26 cellular contexts compared by ENCODE assay signal in the genomic region with DNA sequence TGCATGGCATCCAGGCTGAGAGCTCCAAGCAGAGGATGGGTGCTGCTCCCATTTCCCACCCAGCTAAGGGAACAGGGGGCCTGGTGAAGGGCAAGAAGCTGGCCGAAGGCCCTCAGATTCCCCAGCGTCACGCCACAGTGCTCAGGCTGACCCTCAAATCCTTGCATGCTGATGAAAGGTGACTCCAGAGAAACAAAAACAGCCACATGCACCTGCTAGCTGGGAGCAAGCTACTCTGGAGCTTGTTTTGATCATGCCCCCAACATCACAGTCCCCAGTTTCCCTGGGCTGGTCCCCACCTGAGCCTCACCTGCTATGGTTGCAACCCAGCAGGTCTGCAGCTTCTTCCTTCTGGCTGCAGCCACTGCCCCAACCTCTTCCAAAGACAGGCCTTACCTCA.
"Had no signal": no experiment of that assay in that cellular context is flagged by ENCODE, and none has a peak within 500 bp of the region (broad histone marks: within the 10 kb centered on the region; RNA-seq: fewer than 3 reads in every experiment).

No MANE protein-coding gene starts in this region.

- H3K4me3 ChIP-seq: heart right ventricle, hepatocyte, left lung, lower lobe of right lung, neural progenitor cell, ovary, right atrium auricular region, right lobe of liver, smooth muscle cell, stomach, testis, thyroid gland, transverse colon, upper lobe of left lung had no signal

- H3K27ac ChIP-seq: heart right ventricle, hepatocyte, left lung, lower lobe of right lung, neural progenitor cell, ovary, right atrium auricular region, right lobe of liver, stomach, testis, thyroid gland, transverse colon, upper lobe of left lung had no signal

- H3K36me3 Mint-ChIP-seq: naive thymus-derived CD8-positive, alpha-beta T cell; neural progenitor cell; stimulated activated naive B cell treated with anti-CD40 and anti-IgM and Interleukin-4, amounts not matched to agents 10 μg/mL and 1 μg/mL and 100 μg/mL, for 72 hours had no signal

- H3K27me3 ChIP-seq: heart right ventricle, hepatocyte, left lung, neural progenitor cell, ovary, right atrium auricular region, right lobe of liver, stomach, testis, thyroid gland, transverse colon, upper lobe of left lung had no signal

- H3K9ac ChIP-seq: neural progenitor cell had no signal

- H3K4me1 Mint-ChIP-seq: neural progenitor cell; stimulated activated naive B cell treated with anti-CD40 and anti-IgM and Interleukin-4, amounts not matched to agents 10 μg/mL and 1 μg/mL and 100 μg/mL, for 72 hours had no signal

- H3K27ac Mint-ChIP-seq: naive thymus-derived CD8-positive, alpha-beta T cell; nephron progenitor cell; neural progenitor cell; stimulated activated naive B cell treated with anti-CD40 and anti-IgM and Interleukin-4, amounts not matched to agents 10 μg/mL and 1 μg/mL and 100 μg/mL, for 72 hours had no signal

- H3K4me1 ChIP-seq: left lung, neural progenitor cell, right lobe of liver, testis had no signal

- H2AFZ ChIP-seq: hepatocyte, neural progenitor cell had no signal

- H3K9me3 ChIP-seq: heart right ventricle, left lung, lower lobe of right lung, ovary, right atrium auricular region, right lobe of liver, stomach, testis, thyroid gland, transverse colon, upper lobe of left lung had no signal

- DNase-seq: heart right ventricle; kidney glomerular epithelial cell; left cardiac atrium; left lung; lower lobe of right lung; mammary epithelial cell; mesenchymal stem cell; nephron progenitor cell; ovary; stimulated activated CD4-positive, alpha-beta T cell treated with anti-CD3 and anti-CD28 coated beads, Interleukin-12 subunit alpha, Interleukin-12 subunit beta, amount 100 ng/mL, for 4 hours; stimulated activated CD4-positive, alpha-beta T cell treated with anti-CD3 and anti-CD28 coated beads, Interleukin-15, amount 100 ng/mL, for 24 hours; stimulated activated CD4-positive, alpha-beta T cell treated with anti-CD3 and anti-CD28 coated beads, Interleukin-2, amount 100 ng/mL, for 24 hours; stimulated activated CD4-positive, alpha-beta T cell treated with anti-CD3 and anti-CD28 coated beads, Interleukin-4, amount 100 ng/mL, for 1 hour; stimulated activated naive B cell treated with anti-CD40 and anti-IgM and Interleukin-4, amounts not matched to agents 10 μg/mL and 1 μg/mL and 100 μg/mL, for 72 hours; stimulated activated naive CD8-positive, alpha-beta T cell treated with anti-CD3 and anti-CD28 coated beads, Interleukin-15, Interleukin-2, amounts not matched to agents 100 U/mL and 50 U/mL, for 24 hours; stomach; testis; thyroid gland; transverse colon; upper lobe of left lung had no signal

- H3K4me2 ChIP-seq: hepatocyte, neural progenitor cell, smooth muscle cell had no signal

- ATAC-seq: heart right ventricle; left cardiac atrium; left lung; lower lobe of right lung; naive thymus-derived CD8-positive, alpha-beta T cell; right lobe of liver; stimulated activated naive B cell treated with anti-CD40 and anti-IgM and Interleukin-4, amounts not matched to agents 10 μg/mL and 1 μg/mL and 100 μg/mL, for 72 hours; stimulated activated naive CD8-positive, alpha-beta T cell treated with anti-CD3 and anti-CD28 coated beads, Interleukin-15, Interleukin-2, amounts not matched to agents 100 U/mL and 50 U/mL, for 24 hours had no signal

- H3K27me3 Mint-ChIP-seq: naive thymus-derived CD8-positive, alpha-beta T cell; stimulated activated naive B cell treated with anti-CD40 and anti-IgM and Interleukin-4, amounts not matched to agents 10 μg/mL and 1 μg/mL and 100 μg/mL, for 72 hours had no signal

- H3K9me3 Mint-ChIP-seq: naive thymus-derived CD8-positive, alpha-beta T cell; nephron progenitor cell; neural progenitor cell; stimulated activated naive B cell treated with anti-CD40 and anti-IgM and Interleukin-4, amounts not matched to agents 10 μg/mL and 1 μg/mL and 100 μg/mL, for 72 hours had no signal

- H3K36me3 ChIP-seq: heart right ventricle, left lung, lower lobe of right lung, neural progenitor cell, ovary, right atrium auricular region, right lobe of liver, stomach, thyroid gland, transverse colon, upper lobe of left lung had no signal

- H3K4me3 Mint-ChIP-seq: naive thymus-derived CD8-positive, alpha-beta T cell; nephron progenitor cell; neural progenitor cell; stimulated activated naive B cell treated with anti-CD40 and anti-IgM and Interleukin-4, amounts not matched to agents 10 μg/mL and 1 μg/mL and 100 μg/mL, for 72 hours had no signal
